ENCODE assay signal across 8 cellular contexts in genomic region chr1:169711469-169712308, GRCh38. TPM values are rescaled to one million over a fixed set of nuclear protein-coding genes. Genes with fewer than 3 reads are reported as not detected.
DNase-seq lines count a peak whose midpoint lies in the region; ATAC-seq, FAIRE-seq and TF ChIP-seq lines count a peak whose summit lies in the region.

TSS of gene SELL (minus strand) at chr1:169711620. CDS start at chr1:169711498, 122 bp downstream.

- intact Hi-C loops in Caco-2 (cut with micrococcal nuclease; ENCODE audit: unreplicated experiment) (loop anchor here (1.0 to 2.0 kb wide), 4 partner anchors 98 to 245 kb away; no protein-coding TSS in a partner anchor), endothelial cell of umbilical vein (cut with micrococcal nuclease) (loop anchor here (1.0 to 10.0 kb wide), 7 partner anchors 35 to 1107 kb away; partner anchors contain the start of gene F5)
- intact Hi-C loops in activated CD8-positive, alpha-beta T cell treated with anti-CD3 and anti-CD28 coated beads for 36 hours (cut with micrococcal nuclease), result loop anchor here (1.0 to 5.0 kb wide), 5 partner anchors 15 to 224 kb away; partner anchors contain the start of genes F5 and SLC19A2

- H3K4me1 Mint-ChIP-seq in Caco-2 (ENCODE audit: low read depth, unreplicated experiment), result peaks cover 9% of the 10 kb centered on the region
- peaks cover 18% of the 10 kb centered on the region for H3K4me1 Mint-ChIP-seq in activated CD8-positive, alpha-beta T cell treated with anti-CD3 and anti-CD28 coated beads for 36 hours (ENCODE audit: low read depth)
- peaks cover 37% of the 10 kb centered on the region for H3K4me1 Mint-ChIP-seq in stimulated activated memory B cell treated with anti-CD40 and anti-IgM and Interleukin-4, amounts not matched to agents 10 μg/mL and 1 μg/mL and 100 μg/mL, for 72 hours

- peak within 1 kb of the TSS; percentile 52 for H3K4me3 Mint-ChIP-seq in Caco-2 (ENCODE audit: unreplicated experiment)
- H3K4me3 Mint-ChIP-seq in activated CD8-positive, alpha-beta T cell treated with anti-CD3 and anti-CD28 coated beads for 36 hours, result peak within 1 kb of the TSS; percentile 79
- H3K4me3 Mint-ChIP-seq in stimulated activated memory B cell treated with anti-CD40 and anti-IgM and Interleukin-4, amounts not matched to agents 10 μg/mL and 1 μg/mL and 100 μg/mL, for 72 hours, result peak within 1 kb of the TSS; percentile 76

- H4K20me1 ChIP-seq in endothelial cell of umbilical vein (replicated peaks; ENCODE audit: control insufficient read depth, extremely low read depth, insufficient read depth, low read length), result no peaks in the 10 kb centered on the region

- BruUV-seq in Caco-2 (replicated peaks; lab: Mats Ljungman, UMichigan) (no TSS peak), endothelial cell of umbilical vein (replicated peaks; lab: Mats Ljungman, UMichigan) (no TSS peak)

- ATAC-seq in GM19395 (IDR thresholded peaks at IDR 0.05; ENCODE audit: unreplicated experiment) (peak; percentile 84), HG03520 (IDR thresholded peaks at IDR 0.05; ENCODE audit: unreplicated experiment) (peak; percentile 66)
- peak; percentile 80 for ATAC-seq in activated CD8-positive, alpha-beta T cell treated with anti-CD3 and anti-CD28 coated beads for 36 hours
- peak; percentile 94 for ATAC-seq in stimulated activated memory B cell treated with anti-CD40 and anti-IgM and Interleukin-4, amounts not matched to agents 10 μg/mL and 1 μg/mL and 100 μg/mL, for 72 hours

- dilution Hi-C loops in endothelial cell of umbilical vein (cut with MboI; ENCODE audit: extremely low pct_ligation_motif_present, low sequenced_read_pairs), result no loop called here

- TF ChIP-seq CTCF in Caco-2 (IDR thresholded peaks at IDR 0.05; ENCODE audit: insufficient read depth in 1 of 2, low read depth in 1 of 2, low read length in 1 of 2, severe bottlenecking in 1 of 2, unreplicated experiment in 1 of 2) (peak; percentile 80 to 88), endothelial cell of umbilical vein (IDR thresholded peaks at IDR 0.05; ENCODE audit: extremely low read depth in 1 of 2, insufficient read depth in 1 of 2, low read depth in 1 of 2, low read length in 2 of 2) (peak; percentile 77 to 82)
- peak; percentile 91 for TF ChIP-seq CTCF in activated CD8-positive, alpha-beta T cell treated with anti-CD3 and anti-CD28 coated beads for 36 hours (IDR thresholded peaks at IDR 0.05)

- H3K9me3 Mint-ChIP-seq in Caco-2 (ENCODE audit: unreplicated experiment), result no peaks in the 10 kb centered on the region
- peaks cover 13% of the 10 kb centered on the region for H3K9me3 Mint-ChIP-seq in activated CD8-positive, alpha-beta T cell treated with anti-CD3 and anti-CD28 coated beads for 36 hours
- no peaks in the 10 kb centered on the region for H3K9me3 Mint-ChIP-seq in stimulated activated memory B cell treated with anti-CD40 and anti-IgM and Interleukin-4, amounts not matched to agents 10 μg/mL and 1 μg/mL and 100 μg/mL, for 72 hours

- CTCF ChIA-PET in Caco-2 (lab: Charles Lee), result interaction anchor here (0.6 to 1.1 kb wide), 15 partner anchors 12 to 226 kb away, joined by 3 to 23 read pairs (median 3); partner anchors contain the start of genes F5, METTL18, SELE and SLC19A2
- CTCF ChIA-PET in activated CD8-positive, alpha-beta T cell treated with anti-CD3 and anti-CD28 coated beads for 36 hours (lab: Charles Lee), result interaction anchor here (0.8 to 5.1 kb wide), 56 partner anchors 9 to 351 kb away, joined by 3 to 183 read pairs (median 6); partner anchors contain the start of genes F5, METTL18 and SELE
- CTCF ChIA-PET in endothelial cell of umbilical vein (lab: Charles Lee), result interaction anchor here (0.6 to 3.0 kb wide), 64 partner anchors 8 to 1369 kb away, joined by 3 to 230 read pairs (median 5); partner anchors contain the start of genes F5, KIFAP3, METTL18 and SELE

- H3K79me2 ChIP-seq in endothelial cell of umbilical vein (ENCODE audit: control insufficient read depth, insufficient read depth, low read length), result no peaks in the 10 kb centered on the region

- peak within 1 kb of the TSS; percentile 55 for H3K4me2 ChIP-seq in endothelial cell of umbilical vein (ENCODE audit: insufficient read depth, low read length)

- no peak within 1 kb of the TSS for H3K27ac ChIP-seq in endothelial cell of umbilical vein (ENCODE audit: insufficient read depth, low read depth, low read length)

- H3K27me3 Mint-ChIP-seq in Caco-2 (ENCODE audit: insufficient read depth, unreplicated experiment), result peaks cover 4% of the 10 kb centered on the region
- no peaks in the 10 kb centered on the region for H3K27me3 Mint-ChIP-seq in activated CD8-positive, alpha-beta T cell treated with anti-CD3 and anti-CD28 coated beads for 36 hours
- H3K27me3 Mint-ChIP-seq in stimulated activated memory B cell treated with anti-CD40 and anti-IgM and Interleukin-4, amounts not matched to agents 10 μg/mL and 1 μg/mL and 100 μg/mL, for 72 hours, result no peaks in the 10 kb centered on the region

- no peak for TF ChIP-seq POLR2A in endothelial cell of umbilical vein (IDR thresholded peaks at IDR 0.05; ENCODE audit: low read depth, low read length)

- DNase-seq in Caco-2, result peak; percentile 74 to 80
- DNase-seq in NCI-H82 treated with DMSO at 0.1 percent for 48 hours (lab: John Stamatoyannopoulos, UW; ENCODE audit: unreplicated experiment), result peak; percentile 47
- peak; percentile 88 for DNase-seq in activated CD8-positive, alpha-beta T cell treated with anti-CD3 and anti-CD28 coated beads for 36 hours
- DNase-seq in endothelial cell of umbilical vein (ENCODE audit: low read depth, low spot score), result peak; percentile 86

- H3K27ac Mint-ChIP-seq in Caco-2 (ENCODE audit: unreplicated experiment), result no peak within 1 kb of the TSS
- peak within 1 kb of the TSS; percentile 86 for H3K27ac Mint-ChIP-seq in activated CD8-positive, alpha-beta T cell treated with anti-CD3 and anti-CD28 coated beads for 36 hours
- peak within 1 kb of the TSS; percentile 90 for H3K27ac Mint-ChIP-seq in stimulated activated memory B cell treated with anti-CD40 and anti-IgM and Interleukin-4, amounts not matched to agents 10 μg/mL and 1 μg/mL and 100 μg/mL, for 72 hours

- H3K36me3 ChIP-seq in Caco-2 (ENCODE audit: control insufficient read depth, insufficient read depth, low read length) (no peaks in the 10 kb centered on the region), endothelial cell of umbilical vein (ENCODE audit: control insufficient read depth in 2 of 2, extremely low read depth in 1 of 2, insufficient read depth in 2 of 2, low read length in 2 of 2) (no peaks in the 10 kb centered on the region)

- H3K36me3 Mint-ChIP-seq in Caco-2 (ENCODE audit: insufficient read depth, unreplicated experiment), result no peaks in the 10 kb centered on the region
- H3K36me3 Mint-ChIP-seq in activated CD8-positive, alpha-beta T cell treated with anti-CD3 and anti-CD28 coated beads for 36 hours (ENCODE audit: low read depth), result peaks cover 24% of the 10 kb centered on the region
- peaks cover under 1% of the 10 kb centered on the region for H3K36me3 Mint-ChIP-seq in stimulated activated memory B cell treated with anti-CD40 and anti-IgM and Interleukin-4, amounts not matched to agents 10 μg/mL and 1 μg/mL and 100 μg/mL, for 72 hours

- H3K9ac ChIP-seq in endothelial cell of umbilical vein (replicated peaks; ENCODE audit: extremely low read depth, insufficient read depth, low read length), result no peak within 1 kb of the TSS

- no peaks in the 10 kb centered on the region for H3K27me3 ChIP-seq in Caco-2 (replicated peaks; ENCODE audit: control insufficient read depth, insufficient read depth, low read length)
- peaks cover 0 to 6% of the 10 kb centered on the region in 2 experiments for H3K27me3 ChIP-seq in endothelial cell of umbilical vein (ENCODE audit: control insufficient read depth in 2 of 2, insufficient read depth in 2 of 2, low read length in 2 of 2)
- H3K27me3 ChIP-seq in mononuclear cell (ENCODE audit: insufficient read depth, low read length), result no peaks in the 10 kb centered on the region

- H2AFZ ChIP-seq in endothelial cell of umbilical vein (ENCODE audit: low read depth, low read length), result peak within 1 kb of the TSS; percentile 89

- POLR2A ChIA-PET in Caco-2 (lab: Charles Lee) (no interaction called here), endothelial cell of umbilical vein (lab: Charles Lee) (no interaction called here)
- POLR2A ChIA-PET in activated CD8-positive, alpha-beta T cell treated with anti-CD3 and anti-CD28 coated beads for 36 hours (lab: Charles Lee), result interaction anchor here (0.7 to 1.3 kb wide), 6 partner anchors 12 to 152 kb away, joined by 3 to 4 read pairs (median 3); no protein-coding TSS in a partner anchor

- FAIRE-seq in endothelial cell of umbilical vein (lab: Jason Lieb, UNC), result peak; percentile 70

- peaks cover 6% of the 10 kb centered on the region; the same call in 1 of the 2 replicates for H3K4me1 ChIP-seq in Caco-2
- no peaks in the 10 kb centered on the region for H3K4me1 ChIP-seq in endothelial cell of umbilical vein (ENCODE audit: control insufficient read depth, extremely low read depth, insufficient read depth, low read length)
- peaks cover 28% of the 10 kb centered on the region for H3K4me1 ChIP-seq in mononuclear cell (ENCODE audit: insufficient read depth, low read length)

- H3K4me3 ChIP-seq in Caco-2 (ENCODE audit: low read depth, low read length) (no peak within 1 kb of the TSS), endothelial cell of umbilical vein (replicated peaks in 1 of 3; ENCODE audit: insufficient read depth in 1 of 3, low read depth in 1 of 3, low read length in 3 of 3) (peak within 1 kb of the TSS in 1 of 3 experiments; percentile 42), mononuclear cell (ENCODE audit: low read length) (peak within 1 kb of the TSS; percentile 80)

- no peaks in the 10 kb centered on the region for H3K9me1 ChIP-seq in endothelial cell of umbilical vein (replicated peaks; ENCODE audit: control insufficient read depth, extremely low read depth, insufficient read depth, low read length)

- no peaks in the 10 kb centered on the region; the same call in 1 of the 2 replicates for H3K9me3 ChIP-seq in Caco-2
- H3K9me3 ChIP-seq in endothelial cell of umbilical vein (replicated peaks; ENCODE audit: control insufficient read depth, insufficient read depth, low read length), result no peaks in the 10 kb centered on the region
- no peaks in the 10 kb centered on the region for H3K9me3 ChIP-seq in mononuclear cell (ENCODE audit: low read depth, low read length)

TF ChIP-seq in endothelial cell of umbilical vein, 7 proteins besides CTCF, POLR2A, EP300 and RAD21 (continues in another document):
- TF ChIP-seq FOS (IDR thresholded peaks at IDR 0.05; ENCODE audit: borderline replicate concordance, insufficient read depth, low read length), result no peak

RNA-seq across cellular contexts. Expression of gene SELL, which starts in this region (rescaled TPM):
- not detected in 2 replicates for total RNA-seq in Caco-2 (2022)
- total RNA-seq in activated CD8-positive, alpha-beta T cell treated with anti-CD3 and anti-CD28 coated beads for 36 hours, result 100 to 1,000 TPM; 105 to 110 TPM
- 0.67 and 1.8 TPM in 2 replicates for total RNA-seq in endothelial cell of umbilical vein
- 0.68 and 0.73 TPM in 2 replicates for polyA plus RNA-seq in endothelial cell of umbilical vein
- 0.97 and 1.1 TPM in 2 replicates for polyA plus RNA-seq in endothelial cell of umbilical vein (2011; cell fraction: cytosol; rRNA removed)
- polyA plus RNA-seq in endothelial cell of umbilical vein (2011; cell fraction: nucleus; rRNA removed), result 0.45 and 0.71 TPM in 2 replicates
- polyA plus RNA-seq in endothelial cell of umbilical vein (2012), result 0.71 and 0.83 TPM in 2 replicates
- 1.00 and 1.3 TPM in 2 replicates for polyA minus RNA-seq in endothelial cell of umbilical vein
- not detected for polyA minus RNA-seq in endothelial cell of umbilical vein (2011; cell fraction: cytosol; rRNA and poly(A)+ RNA removed)
- 0.24 and 0.53 TPM in 2 replicates for polyA minus RNA-seq in endothelial cell of umbilical vein (2011; cell fraction: nucleus; rRNA and poly(A)+ RNA removed)
- total RNA-seq in mononuclear cell, result 337 TPM

Comparison
In these comparisons a context has a peak if more than half of its experiments do, and no peak if none do; other contexts are left out.
1. RNA of gene SELL (total RNA-seq): 337 TPM in mononuclear cell (single experiment) and 105 to 110 TPM in activated CD8-positive, alpha-beta T cell treated with anti-CD3 and anti-CD28 coated beads for 36 hours; 0.67 to 1.8 TPM in endothelial cell of umbilical vein and not detected in Caco-2; every median in the first group is over 10 times any median in the second.
2. Peak in DNase-seq in Caco-2; RNA of the gene not detected or under 1 TPM.
3. Peak in every context shown above with its lines, with median percentiles within 50 percentile points of each other: DNase-seq, H3K4me3 Mint-ChIP-seq, CTCF ChIP-seq and ATAC-seq.